1 cellular context compared by ENCODE assay signal in the genomic region with DNA sequence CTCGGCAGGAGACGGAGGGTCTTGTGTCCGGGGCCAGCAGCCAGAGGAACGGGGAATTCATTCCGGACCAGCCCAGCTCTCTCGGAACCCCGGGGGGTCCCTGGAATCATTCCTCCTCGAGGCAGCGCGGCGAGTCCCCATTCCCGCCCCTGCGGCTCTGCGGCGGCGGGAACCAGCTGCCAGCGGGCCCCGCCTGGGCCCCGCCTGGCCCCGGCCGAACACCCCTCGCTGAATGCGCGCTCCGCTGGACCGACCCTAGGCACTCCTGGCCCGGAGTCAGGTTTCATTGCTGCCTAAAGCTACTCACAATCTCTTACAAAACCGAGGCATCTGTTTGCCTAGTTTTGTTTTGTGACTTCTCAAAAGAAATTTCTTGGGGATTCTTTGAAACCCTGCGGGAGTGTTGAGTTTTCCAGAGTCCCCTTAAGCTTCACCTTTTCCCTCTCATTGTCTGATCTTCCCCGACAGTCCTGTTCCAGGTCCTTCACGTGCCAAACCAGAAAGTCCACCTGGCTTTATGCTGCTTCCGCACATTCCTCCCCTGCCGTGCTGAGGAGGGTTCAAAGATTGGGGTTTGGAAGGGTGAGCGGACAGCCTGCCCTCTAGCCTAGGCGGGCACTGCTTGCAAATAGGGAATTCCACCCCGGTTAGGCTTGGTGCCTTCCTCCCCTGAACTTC.
A peak's percentile ranks its signal among the peaks of the same experiment; 100 is the strongest.
TF ChIP-seq lines count a peak whose summit lies in the region.

No MANE protein-coding gene starts in this region.

TF ChIP-seq in HepG2, 621 proteins besides CTCF, POLR2A, EP300 and RAD21 (continued from another document and continues in another):
- TF ChIP-seq ZNF597 (CRISPR knock-in tag; IDR thresholded peaks at IDR 0.05) (no peak), TCF7L2 (IDR thresholded peaks at IDR 0.05; ENCODE audit: low read depth, low read length) (no peak), REL (CRISPR knock-in tag; conservative IDR thresholded peaks at IDR 0.05) (no peak), ZNF570 (CRISPR knock-in tag; IDR thresholded peaks at IDR 0.05; ENCODE audit: borderline replicate concordance) (no peak), GRHL1 (CRISPR knock-in tag; conservative IDR thresholded peaks at IDR 0.05) (no peak), ZNF329 (CRISPR knock-in tag; IDR thresholded peaks at IDR 0.05; ENCODE audit: low read depth) (no peak), TEAD2 (CRISPR knock-in tag; IDR thresholded peaks at IDR 0.05) (no peak), ZNF782 (CRISPR knock-in tag; IDR thresholded peaks at IDR 0.05; ENCODE audit: borderline replicate concordance) (no peak), BHLHE40 (IDR thresholded peaks at IDR 0.05; ENCODE audit: low read length) (peak; percentile 48; the same call in 1 of the 2 replicates), NFAT5 (CRISPR knock-in tag; IDR thresholded peaks at IDR 0.05) (no peak), ZNF567 (CRISPR knock-in tag; IDR thresholded peaks at IDR 0.05; ENCODE audit: borderline replicate concordance) (no peak), FOXP4 (CRISPR knock-in tag; IDR thresholded peaks at IDR 0.05) (no peak), MIXL1 (CRISPR knock-in tag; IDR thresholded peaks at IDR 0.05) (no peak), ZIK1 (CRISPR knock-in tag; IDR thresholded peaks at IDR 0.05; ENCODE audit: borderline replicate concordance, low read depth) (no peak), ZNF317 (CRISPR knock-in tag; IDR thresholded peaks at IDR 0.05) (no peak), GPBP1L1 (CRISPR knock-in tag; IDR thresholded peaks at IDR 0.05) (no peak), ZNF749 (CRISPR knock-in tag; IDR thresholded peaks at IDR 0.05; ENCODE audit: borderline replicate concordance) (no peak), TERF1 (CRISPR knock-in tag; IDR thresholded peaks at IDR 0.05) (no peak)
- TF ChIP-seq, protein P1, sequence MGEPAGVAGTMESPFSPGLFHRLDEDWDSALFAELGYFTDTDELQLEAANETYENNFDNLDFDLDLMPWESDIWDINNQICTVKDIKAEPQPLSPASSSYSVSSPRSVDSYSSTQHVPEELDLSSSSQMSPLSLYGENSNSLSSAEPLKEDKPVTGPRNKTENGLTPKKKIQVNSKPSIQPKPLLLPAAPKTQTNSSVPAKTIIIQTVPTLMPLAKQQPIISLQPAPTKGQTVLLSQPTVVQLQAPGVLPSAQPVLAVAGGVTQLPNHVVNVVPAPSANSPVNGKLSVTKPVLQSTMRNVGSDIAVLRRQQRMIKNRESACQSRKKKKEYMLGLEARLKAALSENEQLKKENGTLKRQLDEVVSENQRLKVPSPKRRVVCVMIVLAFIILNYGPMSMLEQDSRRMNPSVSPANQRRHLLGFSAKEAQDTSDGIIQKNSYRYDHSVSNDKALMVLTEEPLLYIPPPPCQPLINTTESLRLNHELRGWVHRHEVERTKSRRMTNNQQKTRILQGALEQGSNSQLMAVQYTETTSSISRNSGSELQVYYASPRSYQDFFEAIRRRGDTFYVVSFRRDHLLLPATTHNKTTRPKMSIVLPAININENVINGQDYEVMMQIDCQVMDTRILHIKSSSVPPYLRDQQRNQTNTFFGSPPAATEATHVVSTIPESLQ (CRISPR knock-in tag; conservative IDR thresholded peaks at IDR 0.05) = no peak
- TF ChIP-seq, protein P2, sequence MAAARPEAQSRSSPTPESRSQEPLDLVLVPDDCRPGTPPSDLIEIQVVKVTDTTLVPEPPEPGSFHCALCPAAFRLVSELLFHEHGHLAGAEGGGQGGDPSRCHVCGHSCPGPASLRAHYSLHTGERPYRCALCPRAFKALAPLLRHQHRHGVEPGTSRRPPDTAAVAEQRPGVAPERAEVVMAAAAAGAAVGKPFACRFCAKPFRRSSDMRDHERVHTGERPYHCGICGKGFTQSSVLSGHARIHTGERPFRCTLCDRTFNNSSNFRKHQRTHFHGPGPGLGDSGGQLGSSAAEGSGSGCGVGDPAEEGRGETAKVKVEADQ (CRISPR knock-in tag; IDR thresholded peaks at IDR 0.05; ENCODE audit: borderline replicate concordance) = no peak
- TF ChIP-seq, protein P3, sequence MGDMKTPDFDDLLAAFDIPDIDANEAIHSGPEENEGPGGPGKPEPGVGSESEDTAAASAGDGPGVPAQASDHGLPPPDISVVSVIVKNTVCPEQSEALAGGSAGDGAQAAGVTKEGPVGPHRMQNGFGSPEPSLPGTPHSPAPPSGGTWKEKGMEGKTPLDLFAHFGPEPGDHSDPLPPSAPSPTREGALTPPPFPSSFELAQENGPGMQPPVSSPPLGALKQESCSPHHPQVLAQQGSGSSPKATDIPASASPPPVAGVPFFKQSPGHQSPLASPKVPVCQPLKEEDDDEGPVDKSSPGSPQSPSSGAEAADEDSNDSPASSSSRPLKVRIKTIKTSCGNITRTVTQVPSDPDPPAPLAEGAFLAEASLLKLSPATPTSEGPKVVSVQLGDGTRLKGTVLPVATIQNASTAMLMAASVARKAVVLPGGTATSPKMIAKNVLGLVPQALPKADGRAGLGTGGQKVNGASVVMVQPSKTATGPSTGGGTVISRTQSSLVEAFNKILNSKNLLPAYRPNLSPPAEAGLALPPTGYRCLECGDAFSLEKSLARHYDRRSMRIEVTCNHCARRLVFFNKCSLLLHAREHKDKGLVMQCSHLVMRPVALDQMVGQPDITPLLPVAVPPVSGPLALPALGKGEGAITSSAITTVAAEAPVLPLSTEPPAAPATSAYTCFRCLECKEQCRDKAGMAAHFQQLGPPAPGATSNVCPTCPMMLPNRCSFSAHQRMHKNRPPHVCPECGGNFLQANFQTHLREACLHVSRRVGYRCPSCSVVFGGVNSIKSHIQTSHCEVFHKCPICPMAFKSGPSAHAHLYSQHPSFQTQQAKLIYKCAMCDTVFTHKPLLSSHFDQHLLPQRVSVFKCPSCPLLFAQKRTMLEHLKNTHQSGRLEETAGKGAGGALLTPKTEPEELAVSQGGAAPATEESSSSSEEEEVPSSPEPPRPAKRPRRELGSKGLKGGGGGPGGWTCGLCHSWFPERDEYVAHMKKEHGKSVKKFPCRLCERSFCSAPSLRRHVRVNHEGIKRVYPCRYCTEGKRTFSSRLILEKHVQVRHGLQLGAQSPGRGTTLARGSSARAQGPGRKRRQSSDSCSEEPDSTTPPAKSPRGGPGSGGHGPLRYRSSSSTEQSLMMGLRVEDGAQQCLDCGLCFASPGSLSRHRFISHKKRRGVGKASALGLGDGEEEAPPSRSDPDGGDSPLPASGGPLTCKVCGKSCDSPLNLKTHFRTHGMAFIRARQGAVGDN (CRISPR knock-in tag; IDR thresholded peaks at IDR 0.05) = peak; percentile 35; the same call in 1 of the 2 replicates
- TF ChIP-seq, protein P4, sequence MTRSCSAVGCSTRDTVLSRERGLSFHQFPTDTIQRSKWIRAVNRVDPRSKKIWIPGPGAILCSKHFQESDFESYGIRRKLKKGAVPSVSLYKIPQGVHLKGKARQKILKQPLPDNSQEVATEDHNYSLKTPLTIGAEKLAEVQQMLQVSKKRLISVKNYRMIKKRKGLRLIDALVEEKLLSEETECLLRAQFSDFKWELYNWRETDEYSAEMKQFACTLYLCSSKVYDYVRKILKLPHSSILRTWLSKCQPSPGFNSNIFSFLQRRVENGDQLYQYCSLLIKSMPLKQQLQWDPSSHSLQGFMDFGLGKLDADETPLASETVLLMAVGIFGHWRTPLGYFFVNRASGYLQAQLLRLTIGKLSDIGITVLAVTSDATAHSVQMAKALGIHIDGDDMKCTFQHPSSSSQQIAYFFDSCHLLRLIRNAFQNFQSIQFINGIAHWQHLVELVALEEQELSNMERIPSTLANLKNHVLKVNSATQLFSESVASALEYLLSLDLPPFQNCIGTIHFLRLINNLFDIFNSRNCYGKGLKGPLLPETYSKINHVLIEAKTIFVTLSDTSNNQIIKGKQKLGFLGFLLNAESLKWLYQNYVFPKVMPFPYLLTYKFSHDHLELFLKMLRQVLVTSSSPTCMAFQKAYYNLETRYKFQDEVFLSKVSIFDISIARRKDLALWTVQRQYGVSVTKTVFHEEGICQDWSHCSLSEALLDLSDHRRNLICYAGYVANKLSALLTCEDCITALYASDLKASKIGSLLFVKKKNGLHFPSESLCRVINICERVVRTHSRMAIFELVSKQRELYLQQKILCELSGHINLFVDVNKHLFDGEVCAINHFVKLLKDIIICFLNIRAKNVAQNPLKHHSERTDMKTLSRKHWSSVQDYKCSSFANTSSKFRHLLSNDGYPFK (CRISPR knock-in tag; IDR thresholded peaks at IDR 0.05; ENCODE audit: borderline replicate concordance) = no peak
